Comparison of ENCODE assay signal across 8 cellular contexts in genomic region chr1:120558303-120559060, GRCh38.
A peak's percentile ranks its signal among the peaks of the same experiment; 100 is the strongest.
DNase-seq lines count a peak whose midpoint lies in the region; ATAC-seq and TF ChIP-seq lines count a peak whose summit lies in the region.
"Not testable (repeated sequence)": the region's sequence is repeated elsewhere in the genome, so short reads cannot be mapped to it uniquely, and the experiment has no call there.

No MANE protein-coding gene starts in this region.

- intact Hi-C loops in left colon (cut with DNase I, micrococcal nuclease): not testable (repeated sequence)

- TF ChIP-seq CTCF in AG09319 (IDR thresholded peaks at IDR 0.05; ENCODE audit: low read depth, low read length); coronary artery (IDR thresholded peaks at IDR 0.05): not testable (repeated sequence)

- ATAC-seq in GM19397 (IDR thresholded peaks at IDR 0.05; ENCODE audit: unreplicated experiment) (peak; percentile 85), HG03342 (IDR thresholded peaks at IDR 0.05; ENCODE audit: unreplicated experiment) (peak; percentile 88), left colon (peak; percentile 90)

- DNase-seq in AG09319 (ENCODE audit: extremely low read depth, low read depth) (peak; percentile 22), NCI-H524 (lab: John Stamatoyannopoulos, UW) (peak; percentile 17 to 46), coronary artery (ENCODE audit: low spot score) (peak; percentile 78), left colon (peak; percentile 73 to 76)
- DNase-seq in activated CD4-positive, alpha-beta T cell treated with anti-CD3 and anti-CD28 coated beads, Interleukin-2, amount 50 U/mL, for 48 hours: peak; percentile 77 to 80
- peak; percentile 8 to 33 for DNase-seq in stimulated activated CD4-positive, alpha-beta T cell treated with anti-CD3 and anti-CD28 coated beads, Interleukin-12 subunit alpha, Interleukin-12 subunit beta, amount 100 ng/mL, for 24 hours (ENCODE audit: low read depth in 2 of 2)

- H3K27ac ChIP-seq in coronary artery: peak overlapping the region; percentile 62 to 89

- H3K4me3 ChIP-seq in coronary artery: peak overlapping the region; percentile 72

Comparison
In these comparisons a context has a peak if more than half of its experiments do, and no peak if none do; other contexts are left out.
1. Peak in every context shown above with its lines: DNase-seq, ATAC-seq, H3K4me3 ChIP-seq and H3K27ac ChIP-seq.
2. DNase-seq: peak in every context shown above with its lines; median percentile 78 in activated CD4-positive, alpha-beta T cell treated with anti-CD3 and anti-CD28 coated beads, Interleukin-2, amount 50 U/mL, for 48 hours; 78 in coronary artery; 74 in left colon; 32 in NCI-H524; 22 in AG09319; 20 in stimulated activated CD4-positive, alpha-beta T cell treated with anti-CD3 and anti-CD28 coated beads, Interleukin-12 subunit alpha, Interleukin-12 subunit beta, amount 100 ng/mL, for 24 hours.